Comparison of ENCODE assay signal across 27 cellular contexts in the genomic region with DNA sequence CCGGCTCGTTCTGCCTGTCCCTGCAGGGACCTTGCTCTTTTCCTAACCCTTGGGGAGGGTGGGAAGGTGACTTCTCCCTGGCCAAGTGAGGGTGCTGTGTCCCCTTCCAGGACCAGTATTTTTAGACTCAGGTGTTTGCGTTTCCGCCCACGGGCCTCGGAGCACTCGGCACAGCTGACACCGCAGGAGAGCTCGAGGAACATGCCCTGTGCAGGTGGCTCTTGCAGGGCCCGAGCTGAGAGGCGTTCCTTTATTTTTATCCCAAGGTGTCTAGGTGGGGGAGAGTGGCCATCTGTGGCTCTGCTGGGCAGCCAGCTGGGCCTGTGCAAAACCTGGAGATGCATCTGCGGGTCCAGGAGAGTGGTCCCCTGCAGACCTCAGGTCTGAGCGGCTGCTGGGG. TPM values are rescaled to one million over a fixed set of nuclear protein-coding genes. Genes with fewer than 3 reads are reported as not detected.
"Had no signal": no experiment of that assay in that cellular context is flagged by ENCODE, and none has a peak within 500 bp of the region (broad histone marks: within the 10 kb centered on the region; RNA-seq: fewer than 3 reads in every experiment).

No MANE protein-coding gene starts in this region.

- H3K36me3 ChIP-seq: left ventricle myocardium inferior, neural progenitor cell, prostate gland, right atrium auricular region, thoracic aorta, vagina had no signal

- H3K4me1 ChIP-seq: left ventricle myocardium inferior, neural progenitor cell, right atrium auricular region had no signal

- FAIRE-seq: endometrium had no signal

- H3K27me3 ChIP-seq: hepatocyte, neural progenitor cell, right atrium auricular region, vagina had no signal

- H3K27ac ChIP-seq: hepatocyte, left ventricle myocardium inferior, neural progenitor cell, prostate gland, right atrium auricular region, spleen, thoracic aorta, vagina had no signal

- ATAC-seq: naive thymus-derived CD8-positive, alpha-beta T cell had no signal

- DNase-seq: activated CD4-positive, alpha-beta T cell treated with anti-CD3 and anti-CD28 coated beads for 4 hours; activated CD4-positive, alpha-beta T cell treated with anti-CD3 and anti-CD28 coated beads, Interleukin-2, amount 50 U/mL, for 48 hours; activated CD4-positive, CD25-positive, alpha-beta regulatory T cell; activated naive CD4-positive, alpha-beta T cell treated with Interleukin-2 at 50 U/mL for 16 hours; activated naive CD8-positive, alpha-beta T cell treated with anti-CD3 and anti-CD28 coated beads, Interleukin-2, amount 10 ng/mL, durations not matched to agents 7 days and 5 days; activated T-cell treated with anti-CD3 and anti-CD28 coated beads, Interleukin-2, amount 50 U/mL, for 48 hours; amniotic stem cell; effector CD4-positive, alpha-beta T cell; kidney glomerular epithelial cell; left ventricle myocardium inferior; mammary epithelial cell; naive thymus-derived CD8-positive, alpha-beta T cell; spleen; stimulated activated CD4-positive, alpha-beta T cell treated with anti-CD3 and anti-CD28 coated beads, Interleukin-4, amount 100 ng/mL, for 1 hour; stimulated activated naive CD4-positive, alpha-beta T cell; T1000 had no signal

- H3K9me3 ChIP-seq: prostate gland, vagina had no signal

- H3K4me3 ChIP-seq: hepatocyte, left ventricle myocardium inferior, neural progenitor cell, prostate gland, right atrium auricular region, spleen, thoracic aorta, vagina had no signal

RNA-seq across cellular contexts. Expression of gene HES5, which starts 38.0 kb away (rescaled TPM):
- total RNA-seq: activated naive CD8-positive, alpha-beta T cell treated with anti-CD3 and anti-CD28 coated beads, Interleukin-2, amount 10 ng/mL, durations not matched to agents 7 days and 5 days; chondrocyte; epithelial cell of proximal tubule; hepatocyte; mammary epithelial cell; mesothelial cell of epicardium; osteoblast; right atrium auricular region; vagina had no signal
- polyA plus RNA-seq: mammary epithelial cell; naive thymus-derived CD8-positive, alpha-beta T cell had no signal
